Comparison of ENCODE assay signal across 12 cellular contexts in the genomic region with DNA sequence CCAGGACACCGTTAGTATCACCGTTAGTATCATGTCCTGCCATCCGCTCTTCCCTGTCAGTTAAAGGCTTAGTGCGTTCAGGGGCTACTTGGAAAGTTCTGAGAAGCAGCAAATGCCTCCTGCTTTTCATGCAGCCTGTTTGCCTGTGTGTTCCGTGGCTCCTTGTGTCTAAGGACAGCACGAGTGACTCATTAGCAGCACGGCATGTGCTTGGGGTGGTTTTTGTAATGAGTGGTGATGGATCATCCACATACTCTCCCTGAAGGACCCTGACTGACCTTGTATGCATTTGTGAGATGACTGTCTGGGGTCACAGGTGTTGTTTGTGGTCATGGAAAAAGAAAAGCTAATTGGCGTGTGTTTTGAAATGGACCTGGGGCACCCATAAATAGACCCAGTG.
A peak's percentile ranks its signal among the peaks of the same experiment; 100 is the strongest.
DNase-seq lines count a peak whose midpoint lies in the region; ATAC-seq and TF ChIP-seq lines count a peak whose summit lies in the region.
"Had no signal": no experiment of that assay in that cellular context is flagged by ENCODE, and none has a peak within 500 bp of the region (broad histone marks: within the 10 kb centered on the region; RNA-seq: fewer than 3 reads in every experiment).

No MANE protein-coding gene starts in this region.

- WGBS in trophoblast cell (ENCODE audit: extremely low coverage, insufficient coverage, insufficient read length) = no CpG with 5 or more reads among the region's 8 CpGs

- peaks cover 9% of the 10 kb centered on the region for H3K4me1 ChIP-seq in foreskin keratinocyte
- peaks cover 34 to 46% of the 10 kb centered on the region in 2 experiments for H3K4me1 ChIP-seq in trophoblast cell (ENCODE audit: control insufficient read depth in 1 of 2, insufficient read depth in 2 of 2, low read length in 2 of 2)

- no peak overlapping the region for H2AK5ac ChIP-seq in trophoblast cell (ENCODE audit: low read length)

- ATAC-seq in foreskin keratinocyte (peak; percentile 96), HG03342 (IDR thresholded peaks at IDR 0.05; ENCODE audit: unreplicated experiment) (no peak), GM21447 (IDR thresholded peaks at IDR 0.05; ENCODE audit: unreplicated experiment) (no peak)
- ATAC-seq in activated CD8-positive, alpha-beta T cell treated with anti-CD3 and anti-CD28 coated beads for 36 hours = no peak

- H2BK5ac ChIP-seq in trophoblast cell (ENCODE audit: low read depth, low read length, poor library complexity) = no peak overlapping the region

- no peak overlapping the region for H2AFZ ChIP-seq in trophoblast cell (ENCODE audit: insufficient read depth, low read length, poor library complexity)

- H3K27ac Mint-ChIP-seq in activated CD8-positive, alpha-beta T cell treated with anti-CD3 and anti-CD28 coated beads for 36 hours = no peak overlapping the region
- H3K27ac Mint-ChIP-seq: CD4-positive, CD25-positive, alpha-beta regulatory T cell; memory B cell; T-helper 1 cell treated with Interleukin-12 subunit alpha and Interleukin-12 subunit beta and Interleukin-4 antibody, amounts not matched to agents 30 μg/mL and 1 μg/mL, for 36 hours had no signal

- H4K91ac ChIP-seq in trophoblast cell (ENCODE audit: low read depth, low read length) = peak overlapping the region; percentile 45

- peak overlapping the region; percentile 1 for H3K14ac ChIP-seq in trophoblast cell (ENCODE audit: low read length)

- no peak overlapping the region for H3K27ac ChIP-seq in foreskin keratinocyte
- H3K27ac ChIP-seq in trophoblast cell (ENCODE audit: low read depth, low read length) = peak overlapping the region; percentile 53

- H2BK12ac ChIP-seq in trophoblast cell (ENCODE audit: low read length) = peak overlapping the region; percentile 38

- no peaks in the 10 kb centered on the region for H3K36me3 ChIP-seq in trophoblast cell (ENCODE audit: control insufficient read depth in 1 of 2, insufficient read depth in 2 of 2, low read length in 2 of 2)

- no peaks in the 10 kb centered on the region for H3K36me3 Mint-ChIP-seq in activated CD8-positive, alpha-beta T cell treated with anti-CD3 and anti-CD28 coated beads for 36 hours (ENCODE audit: low read depth)
- H3K36me3 Mint-ChIP-seq: CD4-positive, CD25-positive, alpha-beta regulatory T cell; memory B cell had no signal

- DNase-seq in AG09319 (ENCODE audit: extremely low read depth, low read depth) (peak; percentile 59), T1000 (lab: John Stamatoyannopoulos, UW) (peak; percentile 32), foreskin keratinocyte (peak in 1 of 2 donors; percentile 70), trophoblast cell (peak in 1 of 2 donors; percentile 40), NCI-H510A treated with DMSO at 0.1 percent for 48 hours (lab: John Stamatoyannopoulos, UW) (no peak)
- DNase-seq in activated CD8-positive, alpha-beta T cell treated with anti-CD3 and anti-CD28 coated beads for 36 hours = no peak
- DNase-seq: activated T-cell treated with anti-CD3 and anti-CD28 coated beads, Interleukin-2, amount 50 U/mL, for 1 hour; CD4-positive, CD25-positive, alpha-beta regulatory T cell had no signal

- H3K27me3 ChIP-seq in foreskin keratinocyte = no peaks in the 10 kb centered on the region
- no peaks in the 10 kb centered on the region for H3K27me3 ChIP-seq in trophoblast cell (ENCODE audit: insufficient read depth, low read length)

- H4K12ac ChIP-seq in trophoblast cell (ENCODE audit: low read depth, low read length) = no peak overlapping the region

- H3K9me3 ChIP-seq in trophoblast cell (ENCODE audit: insufficient read depth, low read depth, low read length) = no peaks in the 10 kb centered on the region

- intact Hi-C loops in activated CD8-positive, alpha-beta T cell treated with anti-CD3 and anti-CD28 coated beads for 36 hours (cut with micrococcal nuclease) = no loop called here

- POLR2A ChIA-PET in activated CD8-positive, alpha-beta T cell treated with anti-CD3 and anti-CD28 coated beads for 36 hours (lab: Charles Lee) = no interaction called here

- no peak overlapping the region for H3K23ac ChIP-seq in trophoblast cell (ENCODE audit: low read length)

- H3K4me2 ChIP-seq in trophoblast cell (ENCODE audit: low read length) = no peak overlapping the region

- no peaks in the 10 kb centered on the region for H3K9me3 Mint-ChIP-seq in activated CD8-positive, alpha-beta T cell treated with anti-CD3 and anti-CD28 coated beads for 36 hours
- H3K9me3 Mint-ChIP-seq: memory B cell; T-helper 1 cell treated with Interleukin-12 subunit alpha and Interleukin-12 subunit beta and Interleukin-4 antibody, amounts not matched to agents 30 μg/mL and 1 μg/mL, for 36 hours had no signal

- H3K79me2 ChIP-seq in trophoblast cell (ENCODE audit: control insufficient read depth, insufficient read depth, low read length, poor library complexity) = peaks cover 7% of the 10 kb centered on the region

- H3K9ac ChIP-seq in trophoblast cell (ENCODE audit: low read length) = no peak overlapping the region

- no peak overlapping the region for H3K4me3 ChIP-seq in trophoblast cell (ENCODE audit: low read depth, low read length)

- H2BK120ac ChIP-seq in trophoblast cell (ENCODE audit: insufficient read depth, low read length, poor library complexity) = peak overlapping the region; percentile 47

- H3K4me1 Mint-ChIP-seq in activated CD8-positive, alpha-beta T cell treated with anti-CD3 and anti-CD28 coated beads for 36 hours (ENCODE audit: low read depth) = no peaks in the 10 kb centered on the region
- H3K4me1 Mint-ChIP-seq: CD4-positive, CD25-positive, alpha-beta regulatory T cell; memory B cell had no signal

- H3K4me3 Mint-ChIP-seq in activated CD8-positive, alpha-beta T cell treated with anti-CD3 and anti-CD28 coated beads for 36 hours = no peak overlapping the region
- H3K4me3 Mint-ChIP-seq: CD4-positive, CD25-positive, alpha-beta regulatory T cell; memory B cell; T-helper 1 cell treated with Interleukin-12 subunit alpha and Interleukin-12 subunit beta and Interleukin-4 antibody, amounts not matched to agents 30 μg/mL and 1 μg/mL, for 36 hours had no signal

- no peak overlapping the region for H4K8ac ChIP-seq in trophoblast cell (ENCODE audit: low read depth, low read length)

- peak overlapping the region; percentile 9 for H3K18ac ChIP-seq in trophoblast cell (ENCODE audit: low read length)

- no peaks in the 10 kb centered on the region for H3K27me3 Mint-ChIP-seq in activated CD8-positive, alpha-beta T cell treated with anti-CD3 and anti-CD28 coated beads for 36 hours
- H3K27me3 Mint-ChIP-seq: CD4-positive, CD25-positive, alpha-beta regulatory T cell had no signal

- CTCF ChIA-PET in activated CD8-positive, alpha-beta T cell treated with anti-CD3 and anti-CD28 coated beads for 36 hours (lab: Charles Lee) = no interaction called here

- TF ChIP-seq CTCF in AG09319 (IDR thresholded peaks at IDR 0.05; ENCODE audit: low read depth, low read length) (no peak), foreskin keratinocyte (conservative IDR thresholded peaks at IDR 0.05) (no peak)
- TF ChIP-seq CTCF in activated CD8-positive, alpha-beta T cell treated with anti-CD3 and anti-CD28 coated beads for 36 hours (IDR thresholded peaks at IDR 0.05) = no peak

- H3K79me1 ChIP-seq in trophoblast cell (ENCODE audit: low read length) = peaks cover 54% of the 10 kb centered on the region

- H3K4ac ChIP-seq in trophoblast cell (ENCODE audit: low read depth, low read length) = peak overlapping the region; percentile 21

Comparison
In these comparisons a context has a peak if more than half of its experiments do, and no peak if none do; other contexts are left out.
1. DNase-seq: peak in AG09319 (single experiment) and T1000 (single experiment); none in activated CD8-positive, alpha-beta T cell treated with anti-CD3 and anti-CD28 coated beads for 36 hours (single experiment) and NCI-H510A treated with DMSO at 0.1 percent for 48 hours (single experiment).